1 cellular context compared by ENCODE assay signal in the genomic region with DNA sequence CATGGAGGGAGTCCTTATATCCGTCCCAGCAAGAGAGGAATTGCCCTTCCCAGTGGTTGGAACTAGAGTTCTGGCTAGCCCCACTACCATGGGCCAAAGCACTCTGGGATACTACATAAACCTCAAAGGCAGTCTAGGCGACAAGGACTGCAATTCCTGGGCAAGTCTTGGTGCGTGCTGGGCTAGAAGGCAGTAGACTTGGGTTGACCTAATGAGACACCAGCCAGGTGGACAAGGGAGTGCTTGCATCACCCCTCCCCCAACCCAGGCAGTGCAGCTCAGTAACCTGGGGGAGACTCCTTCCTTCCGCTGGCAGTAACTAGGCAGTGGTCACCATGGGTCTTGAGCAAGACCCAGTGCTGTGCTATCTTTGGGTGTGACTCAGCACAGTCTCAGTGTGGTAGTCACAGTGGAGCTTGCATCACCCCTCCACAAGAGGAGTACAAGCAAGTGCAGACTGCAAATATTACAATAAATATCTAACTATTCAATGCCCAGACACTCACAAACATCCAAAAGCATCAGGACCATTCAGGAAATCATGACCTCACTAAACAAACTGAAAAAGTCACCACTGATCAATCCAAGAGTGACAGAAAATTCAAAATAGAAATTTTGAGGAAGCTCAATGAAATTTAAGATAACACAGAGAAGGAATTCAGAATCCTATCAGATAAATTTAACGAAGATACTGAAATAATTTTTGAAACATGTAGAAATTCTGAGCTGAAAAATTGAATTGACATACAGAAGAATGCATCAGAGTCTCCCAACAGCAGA.
A peak's percentile ranks its signal among the peaks of the same experiment; 100 is the strongest.
TF ChIP-seq lines count a peak whose summit lies in the region.

No MANE protein-coding gene starts in this region.

TF ChIP-seq in A549, 52 proteins besides CTCF, POLR2A, EP300 and RAD21 (continued from another document):
- peak; percentile 97; the same call in 2 of the 3 replicates for TF ChIP-seq BCL3 (IDR thresholded peaks at IDR 0.05)
- TF ChIP-seq ZC3H11A (IDR thresholded peaks at IDR 0.05): no peak
- no peak for TF ChIP-seq ZFP36 (IDR thresholded peaks at IDR 0.05; ENCODE audit: borderline replicate concordance, partially characterized antibody)
- no peak for TF ChIP-seq HOXA7 (CRISPR knock-in tag; IDR thresholded peaks at IDR 0.05)
- TF ChIP-seq SMC3 (IDR thresholded peaks at IDR 0.05): peak; percentile 71
- peak; percentile 93 for TF ChIP-seq GATA3 (IDR thresholded peaks at IDR 0.05; ENCODE audit: borderline replicate concordance)
- TF ChIP-seq ATOH8 (CRISPR knock-in tag; IDR thresholded peaks at IDR 0.05; ENCODE audit: low read depth): 0 out of 2 replicates have a peak, but pooled peaks have one; percentile 51
- TF ChIP-seq CBX2 (IDR thresholded peaks at IDR 0.05; ENCODE audit: borderline replicate concordance, low read depth): no peak
- TF ChIP-seq MAFK (IDR thresholded peaks at IDR 0.05; ENCODE audit: partially characterized antibody): peak; percentile 91
- TF ChIP-seq, protein P1, sequence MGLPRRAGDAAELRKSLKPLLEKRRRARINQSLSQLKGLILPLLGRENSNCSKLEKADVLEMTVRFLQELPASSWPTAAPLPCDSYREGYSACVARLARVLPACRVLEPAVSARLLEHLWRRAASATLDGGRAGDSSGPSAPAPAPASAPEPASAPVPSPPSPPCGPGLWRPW (IDR thresholded peaks at IDR 0.05): peak; percentile 96
- TF ChIP-seq, protein P2, sequence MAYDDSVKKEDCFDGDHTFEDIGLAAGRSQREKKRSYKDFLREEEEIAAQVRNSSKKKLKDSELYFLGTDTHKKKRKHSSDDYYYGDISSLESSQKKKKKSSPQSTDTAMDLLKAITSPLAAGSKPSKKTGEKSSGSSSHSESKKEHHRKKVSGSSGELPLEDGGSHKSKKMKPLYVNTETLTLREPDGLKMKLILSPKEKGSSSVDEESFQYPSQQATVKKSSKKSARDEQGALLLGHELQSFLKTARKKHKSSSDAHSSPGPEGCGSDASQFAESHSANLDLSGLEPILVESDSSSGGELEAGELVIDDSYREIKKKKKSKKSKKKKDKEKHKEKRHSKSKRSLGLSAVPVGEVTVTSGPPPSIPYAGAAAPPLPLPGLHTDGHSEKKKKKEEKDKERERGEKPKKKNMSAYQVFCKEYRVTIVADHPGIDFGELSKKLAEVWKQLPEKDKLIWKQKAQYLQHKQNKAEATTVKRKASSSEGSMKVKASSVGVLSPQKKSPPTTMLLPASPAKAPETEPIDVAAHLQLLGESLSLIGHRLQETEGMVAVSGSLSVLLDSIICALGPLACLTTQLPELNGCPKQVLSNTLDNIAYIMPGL (CRISPR knock-in tag; IDR thresholded peaks at IDR 0.05; ENCODE audit: borderline replicate concordance): no peak
- TF ChIP-seq CHD2 (IDR thresholded peaks at IDR 0.05; ENCODE audit: low read length, partially characterized antibody): no peak
- peak; percentile 86 for TF ChIP-seq NFE2L2 (conservative IDR thresholded peaks at IDR 0.05; ENCODE audit: low read length)
- TF ChIP-seq EHMT2 (IDR thresholded peaks at IDR 0.05; ENCODE audit: low read depth): no peak
- TF ChIP-seq MAX (IDR thresholded peaks at IDR 0.05): peak; percentile 84
- no peak for TF ChIP-seq FOSB (CRISPR knock-in tag; IDR thresholded peaks at IDR 0.05)
- TF ChIP-seq MYC (IDR thresholded peaks at IDR 0.05; ENCODE audit: borderline replicate concordance, low read length): no peak
- TF ChIP-seq, protein P3, sequence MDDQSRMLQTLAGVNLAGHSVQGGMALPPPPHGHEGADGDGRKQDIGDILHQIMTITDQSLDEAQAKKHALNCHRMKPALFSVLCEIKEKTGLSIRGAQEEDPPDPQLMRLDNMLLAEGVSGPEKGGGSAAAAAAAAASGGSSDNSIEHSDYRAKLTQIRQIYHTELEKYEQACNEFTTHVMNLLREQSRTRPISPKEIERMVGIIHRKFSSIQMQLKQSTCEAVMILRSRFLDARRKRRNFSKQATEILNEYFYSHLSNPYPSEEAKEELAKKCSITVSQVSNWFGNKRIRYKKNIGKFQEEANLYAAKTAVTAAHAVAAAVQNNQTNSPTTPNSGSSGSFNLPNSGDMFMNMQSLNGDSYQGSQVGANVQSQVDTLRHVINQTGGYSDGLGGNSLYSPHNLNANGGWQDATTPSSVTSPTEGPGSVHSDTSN (IDR thresholded peaks at IDR 0.05): no peak
